Comparison of ENCODE assay signal across 19 cellular contexts in the genomic region with DNA sequence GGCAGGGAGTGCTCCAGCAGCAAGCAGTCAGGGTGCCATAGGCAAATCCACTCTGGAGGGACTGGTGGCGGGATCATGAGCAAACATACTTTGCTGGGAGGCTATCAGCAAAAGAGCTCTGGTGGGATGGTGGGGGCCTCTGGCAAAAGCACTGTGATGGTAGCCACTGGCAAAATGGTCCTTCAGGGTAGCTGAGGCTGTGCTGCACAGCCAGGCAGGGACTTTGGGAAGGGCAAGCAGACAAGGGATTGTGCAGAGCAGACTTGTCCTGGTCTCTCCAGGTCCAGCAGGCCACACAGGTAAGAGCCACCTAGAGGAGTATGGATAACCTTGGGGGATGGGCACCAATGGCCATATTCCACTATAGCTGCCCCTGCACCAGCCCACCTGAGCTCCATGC.
DNase-seq lines count a peak whose midpoint lies in the region; FAIRE-seq and TF ChIP-seq lines count a peak whose summit lies in the region.
"Had no signal": no experiment of that assay in that cellular context is flagged by ENCODE, and none has a peak within 500 bp of the region (broad histone marks: within the 10 kb centered on the region; RNA-seq: fewer than 3 reads in every experiment).

No MANE protein-coding gene starts in this region.

- no peak overlapping the region for H3K14ac ChIP-seq in H1 (ENCODE audit: insufficient read length)

- peaks cover 22 to 25% of the 10 kb centered on the region in 2 experiments for H3K9me3 ChIP-seq in H1 (ENCODE audit: insufficient read depth in 2 of 2, low read depth in 1 of 2, low read length in 1 of 2)

- H4K5ac ChIP-seq in H1 (ENCODE audit: insufficient read length, low read depth, low read length), result no peak overlapping the region

- CTCF ChIA-PET in H1 (lab: Charles Lee; ENCODE audit: partially characterized antibody), result no interaction called here

- H2BK120ac ChIP-seq in H1 (replicated peaks; ENCODE audit: low read depth, low read length), result no peak overlapping the region

- H3K9ac ChIP-seq in H1 (replicated peaks in 1 of 4; ENCODE audit: extremely low read depth in 1 of 4, low read depth in 3 of 4, low read length in 3 of 4), result no peak overlapping the region

- TF ChIP-seq RAD21 in H1 (IDR thresholded peaks at IDR 0.05 in 1 of 2, conservative IDR thresholded peaks at IDR 0.05 in 1 of 2; ENCODE audit: low read depth in 2 of 2, low read length in 2 of 2), result no peak

- H3K36me3 ChIP-seq in H1 (ENCODE audit: control insufficient read depth in 2 of 4, insufficient read depth in 4 of 4, low read length in 3 of 4), result no peaks in the 10 kb centered on the region

- no peak overlapping the region for H3K4me2 ChIP-seq in H1 (ENCODE audit: insufficient read depth in 1 of 2, low read depth in 2 of 2, low read length in 2 of 2)

- no peak overlapping the region for H2BK15ac ChIP-seq in H1 (ENCODE audit: low read length)

- H3K27ac ChIP-seq in H1 (ENCODE audit: low read depth, low read length), result no peak overlapping the region
- H3K27ac ChIP-seq: 22Rv1 had no signal

- no peak for TF ChIP-seq POLR2A in H1 (IDR thresholded peaks at IDR 0.05; ENCODE audit: control extremely low read depth in 1 of 2, low read depth in 2 of 2, low read length in 2 of 2)

- POLR2A ChIA-PET in H1 (lab: Charles Lee; ENCODE audit: partially characterized antibody), result no interaction called here

- H3K4me1 ChIP-seq in H1 (replicated peaks in 1 of 4; ENCODE audit: control insufficient read depth in 3 of 4, insufficient read depth in 4 of 4, low read length in 3 of 4), result no peaks in the 10 kb centered on the region

- no peak overlapping the region for H3K18ac ChIP-seq in H1 (ENCODE audit: extremely low read depth, low read length)

- H2BK5ac ChIP-seq in H1 (ENCODE audit: low read depth, low read length), result no peak overlapping the region

- H3K4ac ChIP-seq in H1 (replicated peaks; ENCODE audit: insufficient read length, low read depth, low read length), result no peak overlapping the region

- TF ChIP-seq CTCF in H1 (IDR thresholded peaks at IDR 0.05; ENCODE audit: control extremely low read depth in 1 of 3, insufficient read depth in 1 of 3, low read depth in 1 of 3, low read length in 3 of 3), result no peak

- no peaks in the 10 kb centered on the region for H3K79me2 ChIP-seq in H1 (ENCODE audit: control insufficient read depth in 1 of 2, insufficient read depth in 2 of 2, low read length in 2 of 2)

- no peak overlapping the region for H2BK12ac ChIP-seq in H1 (ENCODE audit: low read depth, low read length)

- H2BK20ac ChIP-seq in H1 (ENCODE audit: low read length), result no peak overlapping the region

- intact Hi-C loops in posterior vena cava (cut with DNase I), result no loop called here

- H4K8ac ChIP-seq in H1 (ENCODE audit: extremely low read depth, insufficient read depth, low read length), result 0 out of 2 replicates have a peak overlapping the region, but pooled peaks have one; percentile 25

- DNase-seq in activated CD4-positive, CD25-positive, alpha-beta regulatory T cell treated with anti-CD3 and anti-CD28 coated beads, Interleukin-2, amount 50 U/mL, for 72 hours, result peak; percentile 16
- DNase-seq in activated CD4-positive, CD25-positive, alpha-beta regulatory T cell (lab: John Stamatoyannopoulos, UW), result no peak
- DNase-seq in activated effector memory CD4-positive, alpha-beta T cell treated with anti-CD3 and anti-CD28 coated beads, Interleukin-2, amount 50 U/mL, for 16 hours, result peak; percentile 42
- no peak for DNase-seq in activated effector memory CD4-positive, alpha-beta T cell treated with Interleukin-2 at 50 U/mL for 16 hours
- DNase-seq in H1 (ENCODE audit: low read depth in 1 of 2, low spot score in 2 of 2) (no peak), posterior vena cava (ENCODE audit: low spot score) (peak; percentile 30), NCI-H2171 treated with DMSO at 0.1 percent for 48 hours (lab: John Stamatoyannopoulos, UW) (no peak), NCI-H82 treated with DMSO at 0.1 percent for 48 hours (lab: John Stamatoyannopoulos, UW; ENCODE audit: unreplicated experiment) (no peak)
- DNase-seq: COR-L47, DMS153, DMS79 treated with DMSO at 0.1 percent for 48 hours, EL, HCEC 1CT, HFFc6 had no signal

- no peak overlapping the region for H3K23ac ChIP-seq in H1 (ENCODE audit: insufficient read length)

- no peak overlapping the region for H4K91ac ChIP-seq in H1 (replicated peaks; ENCODE audit: insufficient read length, low read length)

- no peaks in the 10 kb centered on the region for H3K27me3 ChIP-seq in H1 (replicated peaks in 1 of 4; ENCODE audit: control insufficient read depth in 3 of 4, extremely low read depth in 1 of 4, insufficient read depth in 3 of 4, low read length in 3 of 4)

- no peaks in the 10 kb centered on the region for H3K79me1 ChIP-seq in H1 (ENCODE audit: low read depth, low read length)

- H4K20me1 ChIP-seq in H1 (replicated peaks in 1 of 2; ENCODE audit: control insufficient read depth in 1 of 2, insufficient read depth in 2 of 2, low read length in 2 of 2), result no peaks in the 10 kb centered on the region

- no peaks in the 10 kb centered on the region for H3K23me2 ChIP-seq in H1 (ENCODE audit: low read depth, low read length)

- TF ChIP-seq EP300 in H1 (IDR thresholded peaks at IDR 0.05; ENCODE audit: borderline replicate concordance in 1 of 2, low read depth in 2 of 2, low read length in 2 of 2), result no peak

- FAIRE-seq in H1 (lab: Jason Lieb, UNC), result no peak
- FAIRE-seq: D721Med, G401.6, GM12892, HTR-8/SVneo had no signal

- H3K56ac ChIP-seq in H1 (replicated peaks; ENCODE audit: insufficient read length, low read depth, low read length), result no peak overlapping the region

- no peak overlapping the region for H2AFZ ChIP-seq in H1 (ENCODE audit: low read length)

- no peak overlapping the region for H3K4me3 ChIP-seq in H1 (ENCODE audit: extremely low read depth in 1 of 4, insufficient read depth in 2 of 4, low read depth in 3 of 4, low read length in 4 of 4)

- 100% methylated on average over 1 of the region's 1 CpG; no CpG with 5 or more reads in 1 of the 2 experiments for WGBS in H1 (ENCODE audit: extremely low coverage in 1 of 2, insufficient coverage in 1 of 2, insufficient read length in 1 of 2, insufficient replicate concordance in 2 of 2, low coverage in 1 of 2, low lambda C conversion rate in 2 of 2, missing lambda C conversion rate in 1 of 2), 2 experiments

- no peak overlapping the region for H2AK5ac ChIP-seq in H1 (ENCODE audit: low read depth, low read length)

TF ChIP-seq in H1, 55 proteins besides CTCF, POLR2A, EP300 and RAD21:
- TF ChIP-seq TEAD4 (IDR thresholded peaks at IDR 0.05; ENCODE audit: low read depth, low read length) (no peak), HDAC6 (IDR thresholded peaks at IDR 0.05; ENCODE audit: low read depth, low read length) (no peak), CHD2 (IDR thresholded peaks at IDR 0.05; ENCODE audit: low read length) (no peak), CBX8 (IDR thresholded peaks at IDR 0.05; ENCODE audit: borderline replicate concordance, low read depth, low read length) (no peak), SIX5 (IDR thresholded peaks at IDR 0.05; ENCODE audit: low read depth, low read length) (no peak), SIN3A (conservative IDR thresholded peaks at IDR 0.05 in 1 of 2, IDR thresholded peaks at IDR 0.05 in 1 of 2; ENCODE audit: low read depth in 1 of 2, low read length in 2 of 2) (no peak), ATF2 (IDR thresholded peaks at IDR 0.05; ENCODE audit: low read length) (no peak), SUZ12 (IDR thresholded peaks at IDR 0.05; ENCODE audit: low read length) (no peak), EGR1 (IDR thresholded peaks at IDR 0.05; ENCODE audit: borderline replicate concordance, low read depth, low read length) (no peak), TAF7 (optimal IDR thresholded peaks at IDR 0.05; ENCODE audit: borderline replicate concordance, low read depth, low read length) (no peak), GTF2F1 (IDR thresholded peaks at IDR 0.05; ENCODE audit: borderline replicate concordance, low read depth, low read length) (no peak), POU5F1 (IDR thresholded peaks at IDR 0.05; ENCODE audit: low read depth, low read length) (no peak), RXRA (IDR thresholded peaks at IDR 0.05; ENCODE audit: insufficient read depth, low read depth, low read length) (no peak), BRCA1 (IDR thresholded peaks at IDR 0.05; ENCODE audit: low read depth, low read length) (no peak)

Comparison
In these comparisons a context has a peak if more than half of its experiments do, and no peak if none do; other contexts are left out.
1. DNase-seq: peak in activated CD4-positive, CD25-positive, alpha-beta regulatory T cell treated with anti-CD3 and anti-CD28 coated beads, Interleukin-2, amount 50 U/mL, for 72 hours (single experiment), activated effector memory CD4-positive, alpha-beta T cell treated with anti-CD3 and anti-CD28 coated beads, Interleukin-2, amount 50 U/mL, for 16 hours (single experiment) and posterior vena cava (single experiment); none in activated CD4-positive, CD25-positive, alpha-beta regulatory T cell (0 of 4), activated effector memory CD4-positive, alpha-beta T cell treated with Interleukin-2 at 50 U/mL for 16 hours (single experiment), H1 (0 of 2), NCI-H2171 treated with DMSO at 0.1 percent for 48 hours (single experiment) and NCI-H82 treated with DMSO at 0.1 percent for 48 hours (single experiment).